In the genomic region with DNA sequence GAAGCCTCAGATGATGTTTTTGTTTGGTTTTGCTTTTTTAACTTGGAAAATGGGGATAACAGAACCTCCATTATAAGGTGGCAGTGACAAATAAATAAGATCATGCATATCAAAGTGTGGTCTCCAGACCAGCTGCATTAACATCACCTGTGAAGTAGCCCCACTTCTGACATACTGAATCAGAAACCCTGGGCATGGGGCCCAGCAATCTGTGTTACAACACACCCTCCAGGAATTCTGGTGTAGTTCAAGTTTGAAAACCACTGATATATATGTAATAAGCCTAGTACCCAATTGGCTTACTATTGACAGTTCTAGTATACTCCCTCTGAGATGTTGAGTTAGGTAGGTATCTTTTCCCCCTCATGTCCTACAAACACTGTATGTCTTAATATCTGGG, we compare ENCODE assay signal across 11 cellular contexts. TPM values are rescaled to one million over a fixed set of nuclear protein-coding genes. Genes with fewer than 3 reads are reported as not detected.
DNase-seq lines count a peak whose midpoint lies in the region; ATAC-seq, FAIRE-seq and TF ChIP-seq lines count a peak whose summit lies in the region.
"Had no signal": no experiment of that assay in that cellular context is flagged by ENCODE, and none has a peak within 500 bp of the region (broad histone marks: within the 10 kb centered on the region; RNA-seq: fewer than 3 reads in every experiment).

No MANE protein-coding gene starts in this region.

- H3K4me3 ChIP-seq in K562 (no peak overlapping the region), tibial artery (no peak overlapping the region)

- H3K9me3 ChIP-seq in K562 (replicated peaks; ENCODE audit: control insufficient read depth, insufficient read depth, low read depth, low read length), result no peaks in the 10 kb centered on the region
- H3K9me3 ChIP-seq in tibial artery, result no peaks in the 10 kb centered on the region

- H3K9me1 ChIP-seq in K562 (ENCODE audit: control insufficient read depth, insufficient read depth, low read length), result no peaks in the 10 kb centered on the region

- no peak for ATAC-seq in activated CD8-positive, alpha-beta memory T cell treated with anti-CD3 and anti-CD28 coated beads, Interleukin-2, amount 10 ng/mL, durations not matched to agents 7 days and 5 days
- no peak for ATAC-seq in K562
- ATAC-seq in GM19328 (IDR thresholded peaks at IDR 0.05; ENCODE audit: unreplicated experiment), result no peak
- no peak for ATAC-seq in HG03280 (IDR thresholded peaks at IDR 0.05; ENCODE audit: unreplicated experiment)

- peaks cover 8% of the 10 kb centered on the region for H3K36me3 Mint-ChIP-seq in activated CD8-positive, alpha-beta memory T cell treated with anti-CD3 and anti-CD28 coated beads, Interleukin-2, amount 10 ng/mL, durations not matched to agents 7 days and 5 days

- DNase-seq in activated CD8-positive, alpha-beta memory T cell treated with anti-CD3 and anti-CD28 coated beads, Interleukin-2, amount 10 ng/mL, durations not matched to agents 7 days and 5 days, result no peak
- no peak for DNase-seq in activated CD8-positive, alpha-beta memory T cell treated with anti-CD3 and anti-CD28 coated beads, Interleukin-2, amount 50 U/mL, for 4 hours
- DNase-seq in K562 (ENCODE audit: extremely low read depth in 1 of 4, low spot score in 3 of 4) (no peak), tibial artery (peak; percentile 27 to 76), G401 (ENCODE audit: low spot score) (no peak)
- DNase-seq: NCI-H187 had no signal

- no peaks in the 10 kb centered on the region for H3K36me3 ChIP-seq in K562 (ENCODE audit: control insufficient read depth, insufficient read depth, low read length)
- H3K36me3 ChIP-seq in tibial artery, result no peaks in the 10 kb centered on the region

- in situ Hi-C loops in K562 (cut with MboI) (no loop called here), G401 (cut with HindIII; ENCODE audit: low sequenced_read_pairs) (no loop called here)

- intact Hi-C loops in K562 (cut with micrococcal nuclease), result loop anchor here (1.0 kb wide), 1 partner anchor 24 kb away; the partner anchor contains the start of gene RNF19B
- intact Hi-C loops in tibial artery (cut with DNase I; ENCODE audit: low total_unique reads), result no loop called here

- peak overlapping the region; percentile 51; the same call in 2 of the 3 replicates for H3K27ac ChIP-seq in K562 (ENCODE audit: extremely low read depth, low read depth, low read length)
- peak overlapping the region; percentile 39 for H3K27ac ChIP-seq in layer of hippocampus (ENCODE audit: low read depth, low read length)
- peak overlapping the region; percentile 69 to 82 for H3K27ac ChIP-seq in tibial artery

- peak overlapping the region; percentile 83 for H3K27ac Mint-ChIP-seq in activated CD8-positive, alpha-beta memory T cell treated with anti-CD3 and anti-CD28 coated beads, Interleukin-2, amount 10 ng/mL, durations not matched to agents 7 days and 5 days

- POLR2A ChIA-PET in K562 (lab: Yijun Ruan, JAX), result interaction anchor here (1.2 kb wide), 1 partner anchor 24 kb away, joined by 6 read pairs; the partner anchor contains the start of gene RNF19B

- H3K4me2 ChIP-seq in K562 (ENCODE audit: insufficient read depth, low read length), result no peak overlapping the region; the same call in 1 of the 2 replicates

- BruUV-seq in K562 (replicated peaks; lab: Mats Ljungman, UMichigan), result no TSS peak

- no peak for TF ChIP-seq POLR2A in K562 (conservative IDR thresholded peaks at IDR 0.05)

- no peak for TF ChIP-seq RAD21 in K562 (CRISPR knock-in tag; conservative IDR thresholded peaks at IDR 0.05 in 1 of 2, IDR thresholded peaks at IDR 0.05 in 1 of 2)

- no peaks in the 10 kb centered on the region; the same call in 1 of the 2 replicates for H4K20me1 ChIP-seq in K562 (replicated peaks; ENCODE audit: control insufficient read depth, insufficient read depth, low read length)

- no peak for FAIRE-seq in K562 (lab: Jason Lieb, UNC)
- FAIRE-seq: TTC549 had no signal

- no peak overlapping the region for H3K4me3 Mint-ChIP-seq in activated CD8-positive, alpha-beta memory T cell treated with anti-CD3 and anti-CD28 coated beads, Interleukin-2, amount 10 ng/mL, durations not matched to agents 7 days and 5 days
- H3K4me3 Mint-ChIP-seq: central memory CD8-positive, alpha-beta T cell had no signal

- H3K4me1 Mint-ChIP-seq in activated CD8-positive, alpha-beta memory T cell treated with anti-CD3 and anti-CD28 coated beads, Interleukin-2, amount 10 ng/mL, durations not matched to agents 7 days and 5 days, result peaks cover 85% of the 10 kb centered on the region

- H2AFZ ChIP-seq in K562 (ENCODE audit: low read depth, low read length), result no peak overlapping the region

- H3K27me3 ChIP-seq in K562 (ENCODE audit: control insufficient read depth in 2 of 2, insufficient read depth in 2 of 2, low read length in 2 of 2) (no peaks in the 10 kb centered on the region), layer of hippocampus (ENCODE audit: control insufficient read depth, insufficient read depth, low read length) (no peaks in the 10 kb centered on the region), tibial artery (no peaks in the 10 kb centered on the region)

- CTCF ChIA-PET in activated CD8-positive, alpha-beta memory T cell treated with anti-CD3 and anti-CD28 coated beads, Interleukin-2, amount 10 ng/mL, durations not matched to agents 7 days and 5 days (lab: Charles Lee), result interaction anchor here (1.5 kb wide), 1 partner anchor 22 kb away, joined by 4 read pairs; no protein-coding TSS in a partner anchor
- CTCF ChIA-PET in K562 (lab: Yijun Ruan, JAX; ENCODE audit: low intra/inter-chr PET ratio), result no interaction called here

- no peaks in the 10 kb centered on the region for H3K27me3 Mint-ChIP-seq in activated CD8-positive, alpha-beta memory T cell treated with anti-CD3 and anti-CD28 coated beads, Interleukin-2, amount 10 ng/mL, durations not matched to agents 7 days and 5 days
- H3K27me3 Mint-ChIP-seq: central memory CD8-positive, alpha-beta T cell had no signal

- H3K4me1 ChIP-seq in K562 (replicated peaks in 1 of 2; ENCODE audit: control insufficient read depth in 2 of 2, insufficient read depth in 2 of 2, low read length in 2 of 2), result peaks cover 15 to 22% of the 10 kb centered on the region in 2 experiments
- H3K4me1 ChIP-seq in tibial artery, result peaks cover 0 to 56% (median 35%) of the 10 kb centered on the region in 4 donors

- no peak for TF ChIP-seq EP300 in K562 (IDR thresholded peaks at IDR 0.05; ENCODE audit: low read length)

- no peaks in the 10 kb centered on the region for H3K9me3 Mint-ChIP-seq in activated CD8-positive, alpha-beta memory T cell treated with anti-CD3 and anti-CD28 coated beads, Interleukin-2, amount 10 ng/mL, durations not matched to agents 7 days and 5 days (ENCODE audit: low read depth)
- H3K9me3 Mint-ChIP-seq: central memory CD8-positive, alpha-beta T cell had no signal

- no peaks in the 10 kb centered on the region for H3K79me2 ChIP-seq in K562 (ENCODE audit: control insufficient read depth, insufficient read depth, low read length)

- no peak overlapping the region; a peak in 1 of 4 replicates for H3K9ac ChIP-seq in K562 (ENCODE audit: insufficient read depth in 1 of 2, low read depth in 2 of 2, low read length in 2 of 2)

- TF ChIP-seq CTCF in K562 (IDR thresholded peaks at IDR 0.05 in 2 of 3, conservative IDR thresholded peaks at IDR 0.05 in 1 of 3; ENCODE audit: insufficient read depth in 2 of 3, low read depth in 1 of 3, low read length in 3 of 3), result no peak
- no peak for TF ChIP-seq CTCF in tibial artery (IDR thresholded peaks at IDR 0.05)

RNA-seq across cellular contexts. Expression of gene RNF19B, which starts 24.1 kb away (rescaled TPM):
- total RNA-seq in activated CD8-positive, alpha-beta memory T cell treated with anti-CD3 and anti-CD28 coated beads, Interleukin-2, amount 10 ng/mL, durations not matched to agents 7 days and 5 days, result 10 to 100 TPM; 31.6 to 47.4 TPM
- 7.2 and 10.6 TPM in 2 replicates for total RNA-seq in K562 (2011; cell fraction: chromatin; rRNA removed; ENCODE audit: low replicate concordance)
- 7.9 and 11.3 TPM in 2 replicates for total RNA-seq in K562 (2011; cell fraction: nucleolus; rRNA removed)
- 6.7 and 7.8 TPM in 2 replicates for total RNA-seq in K562 (2011; cell fraction: nucleoplasm; rRNA removed)
- total RNA-seq in K562 (2014; rRNA removed) (9.6 and 11.8 TPM in 2 replicates), K562 (2014; rRNA removed; fragmentation: Illumina TruSeq; extraction: Trizol) (9.1 and 10.2 TPM in 2 replicates), K562 (2015; rRNA removed; fragmentation: Illumina TruSeq; extraction: Trizol) (10.5 and 10.9 TPM in 2 replicates), K562 (2021) (14.9 TPM in 2 replicates)
- polyA plus RNA-seq in K562 (2011; rRNA removed) (10.2 and 14.3 TPM in 2 replicates), K562 (2014; fragmentation: Illumina TruSeq; extraction: Trizol) (14.1 and 14.6 TPM in 2 replicates), K562 (2014; fragmentation: Nextera tagmentation; extraction: Ambion mirVana) (1 to 10 TPM; 2.6 to 2.8 TPM), K562 (2014; rRNA removed) (10.1 and 11.6 TPM in 2 replicates)
- 9.9 and 11.1 TPM in 2 replicates for polyA plus RNA-seq in K562 (2011; cell fraction: cytosol; rRNA removed)
- 5.4 and 6.0 TPM in 2 replicates for polyA plus RNA-seq in K562 (2011; cell fraction: nucleus; rRNA removed)
- polyA plus RNA-seq in K562 (2012), result 12.3 and 15.2 TPM in 2 replicates
- 18.7 and 25.2 TPM in 2 replicates for polyA minus RNA-seq in K562 (2011; rRNA and poly(A)+ RNA removed)
- polyA minus RNA-seq in K562 (2011; cell fraction: cytosol; rRNA and poly(A)+ RNA removed), result 7.8 and 11.6 TPM in 2 replicates
- 4.7 and 7.8 TPM in 2 replicates for polyA minus RNA-seq in K562 (2011; cell fraction: nucleus; rRNA and poly(A)+ RNA removed)
- 13.2 and 19.0 TPM in 2 replicates for total RNA-seq in G401 (2014; rRNA removed; shearing (Covaris generic))

RNA-seq across cellular contexts. Expression of gene AK2, which starts 48.0 kb away (rescaled TPM):
- 100 to 1,000 TPM; 218 to 279 TPM for total RNA-seq in activated CD8-positive, alpha-beta memory T cell treated with anti-CD3 and anti-CD28 coated beads, Interleukin-2, amount 10 ng/mL, durations not matched to agents 7 days and 5 days
- total RNA-seq in K562 (2011; cell fraction: chromatin; rRNA removed; ENCODE audit: low replicate concordance), result 308 and 373 TPM in 2 replicates
- 190 and 213 TPM in 2 replicates for total RNA-seq in K562 (2011; cell fraction: nucleolus; rRNA removed)
- 283 and 338 TPM in 2 replicates for total RNA-seq in K562 (2011; cell fraction: nucleoplasm; rRNA removed)
- total RNA-seq in K562 (2014; rRNA removed) (349 and 444 TPM in 2 replicates), K562 (2014; rRNA removed; fragmentation: Illumina TruSeq; extraction: Trizol) (456 and 483 TPM in 2 replicates), K562 (2015; rRNA removed; fragmentation: Illumina TruSeq; extraction: Trizol) (490 and 510 TPM in 2 replicates), K562 (2021) (509 and 517 TPM in 2 replicates)
- polyA plus RNA-seq in K562 (2011; rRNA removed) (447 and 549 TPM in 2 replicates), K562 (2014; fragmentation: Illumina TruSeq; extraction: Trizol) (802 and 1,050 TPM in 2 replicates), K562 (2014; fragmentation: Nextera tagmentation; extraction: Ambion mirVana) (100 to 1,000 TPM; 105 to 140 TPM), K562 (2014; rRNA removed) (512 and 577 TPM in 2 replicates)
- 383 and 522 TPM in 2 replicates for polyA plus RNA-seq in K562 (2011; cell fraction: cytosol; rRNA removed)
- polyA plus RNA-seq in K562 (2011; cell fraction: nucleus; rRNA removed), result 310 and 377 TPM in 2 replicates
- polyA plus RNA-seq in K562 (2012), result 354 and 451 TPM in 2 replicates
- 247 and 258 TPM in 2 replicates for polyA minus RNA-seq in K562 (2011; rRNA and poly(A)+ RNA removed)
- polyA minus RNA-seq in K562 (2011; cell fraction: cytosol; rRNA and poly(A)+ RNA removed), result 169 and 177 TPM in 2 replicates
- 101 and 183 TPM in 2 replicates for polyA minus RNA-seq in K562 (2011; cell fraction: nucleus; rRNA and poly(A)+ RNA removed)
- total RNA-seq in G401 (2014; rRNA removed; shearing (Covaris generic)), result 244 and 260 TPM in 2 replicates

Comparison
In these comparisons a context has a peak if more than half of its experiments do, and no peak if none do; other contexts are left out.
1. DNase-seq: peak in tibial artery (2 of 2); none in activated CD8-positive, alpha-beta memory T cell treated with anti-CD3 and anti-CD28 coated beads, Interleukin-2, amount 10 ng/mL, durations not matched to agents 7 days and 5 days (single experiment), activated CD8-positive, alpha-beta memory T cell treated with anti-CD3 and anti-CD28 coated beads, Interleukin-2, amount 50 U/mL, for 4 hours (single experiment), K562 (0 of 4) and G401 (single experiment).
2. Peak in every context shown above with its lines, with median percentiles within 50 percentile points of each other: H3K27ac ChIP-seq.